Comparison of ENCODE assay signal across 14 cellular contexts in genomic region chr12:113236539-113237354, GRCh38. TPM values are rescaled to one million over a fixed set of nuclear protein-coding genes. Genes with fewer than 3 reads are reported as not detected.
A peak's percentile ranks its signal among the peaks of the same experiment; 100 is the strongest.
DNase-seq lines count a peak whose midpoint lies in the region; ATAC-seq and TF ChIP-seq lines count a peak whose summit lies in the region.
"Had no signal": no experiment of that assay in that cellular context is flagged by ENCODE, and none has a peak within 500 bp of the region (broad histone marks: within the 10 kb centered on the region; RNA-seq: fewer than 3 reads in every experiment).

No MANE protein-coding gene starts in this region.

- H2AFZ ChIP-seq in MM.1S (ENCODE audit: low read length) = no peak overlapping the region

- no peaks in the 10 kb centered on the region for H3K9me2 ChIP-seq in MM.1S (replicated peaks; ENCODE audit: insufficient read depth, low read length)

- intact Hi-C loops in activated CD8-positive, alpha-beta T cell treated with anti-CD3 and anti-CD28 coated beads for 36 hours (cut with micrococcal nuclease) = no loop called here
- intact Hi-C loops in Right ventricle myocardium superior (cut with DNase I) = no loop called here
- intact Hi-C loops in naive thymus-derived CD4-positive, alpha-beta T cell (cut with micrococcal nuclease) = no loop called here
- intact Hi-C loops in upper lobe of right lung (cut with DNase I) = no loop called here

- no peak overlapping the region for H3K9ac ChIP-seq in MM.1S (ENCODE audit: low read length)

- peaks cover 31% of the 10 kb centered on the region for H3K36me3 Mint-ChIP-seq in activated CD8-positive, alpha-beta T cell treated with anti-CD3 and anti-CD28 coated beads for 36 hours (ENCODE audit: low read depth)
- peaks cover 12% of the 10 kb centered on the region for H3K36me3 Mint-ChIP-seq in activated CD8-positive, alpha-beta T cell treated with anti-CD3 and anti-CD28 coated beads, Interleukin-2, amount 10 ng/mL, durations not matched to agents 7 days and 5 days (ENCODE audit: low read depth)
- peaks cover 0 to 49% (median 25%) of the 10 kb centered on the region in 5 donors for H3K36me3 Mint-ChIP-seq in naive thymus-derived CD4-positive, alpha-beta T cell

- H3K27me3 ChIP-seq in naive thymus-derived CD4-positive, alpha-beta T cell (ENCODE audit: control insufficient read depth in 2 of 2, insufficient read depth in 2 of 2, low read length in 2 of 2) = no peaks in the 10 kb centered on the region
- H3K27me3 ChIP-seq in upper lobe of right lung = no peaks in the 10 kb centered on the region
- H3K27me3 ChIP-seq in MM.1S (replicated peaks; ENCODE audit: insufficient read depth, low read length) = no peaks in the 10 kb centered on the region

- no peak overlapping the region for H3K4me2 ChIP-seq in MM.1S (ENCODE audit: low read depth, low read length)

- POLR2A ChIA-PET in activated CD8-positive, alpha-beta T cell treated with anti-CD3 and anti-CD28 coated beads for 36 hours (lab: Charles Lee) = interaction anchor here (1.0 to 1.4 kb wide), 5 partner anchors 10 to 227 kb away, joined by 3 to 5 read pairs (median 3); partner anchors contain the start of gene TPCN1
- POLR2A ChIA-PET in activated CD8-positive, alpha-beta T cell treated with anti-CD3 and anti-CD28 coated beads, Interleukin-2, amount 10 ng/mL, durations not matched to agents 7 days and 5 days (lab: Charles Lee) = interaction anchor here (0.6 kb wide), 1 partner anchor 37 kb away, joined by 4 read pairs; no protein-coding TSS in a partner anchor
- POLR2A ChIA-PET in naive thymus-derived CD4-positive, alpha-beta T cell (lab: Charles Lee) = interaction anchor here (0.7 kb wide), 1 partner anchor 25 kb away, joined by 3 read pairs; no protein-coding TSS in a partner anchor

- peaks cover 7 to 30% of the 10 kb centered on the region in 2 donors for H3K4me1 ChIP-seq in naive thymus-derived CD4-positive, alpha-beta T cell (ENCODE audit: control insufficient read depth in 2 of 2, insufficient read depth in 2 of 2, low read length in 2 of 2)
- peaks cover 44% of the 10 kb centered on the region for H3K4me1 ChIP-seq in upper lobe of right lung
- H3K4me1 ChIP-seq in MM.1S (ENCODE audit: low read length) = no peaks in the 10 kb centered on the region

- no peak overlapping the region for H3K4me3 Mint-ChIP-seq in activated CD8-positive, alpha-beta T cell treated with anti-CD3 and anti-CD28 coated beads for 36 hours
- H3K4me3 Mint-ChIP-seq in activated CD8-positive, alpha-beta T cell treated with anti-CD3 and anti-CD28 coated beads, Interleukin-2, amount 10 ng/mL, durations not matched to agents 7 days and 5 days = no peak overlapping the region
- H3K4me3 Mint-ChIP-seq in naive thymus-derived CD4-positive, alpha-beta T cell = no peak overlapping the region
- H3K4me3 Mint-ChIP-seq: activated naive CD8-positive, alpha-beta T cell treated with anti-CD3 and anti-CD28 coated beads, Interleukin-2, amount 50 U/mL, for 24 hours had no signal

- peak overlapping the region; percentile 17 for H3K27ac Mint-ChIP-seq in activated CD8-positive, alpha-beta T cell treated with anti-CD3 and anti-CD28 coated beads for 36 hours
- H3K27ac Mint-ChIP-seq in activated CD8-positive, alpha-beta T cell treated with anti-CD3 and anti-CD28 coated beads, Interleukin-2, amount 10 ng/mL, durations not matched to agents 7 days and 5 days = no peak overlapping the region
- H3K27ac Mint-ChIP-seq in naive thymus-derived CD4-positive, alpha-beta T cell = peak overlapping the region in 7 of 9 donors; percentile 18 to 86 (median 50)
- H3K27ac Mint-ChIP-seq: activated naive CD8-positive, alpha-beta T cell treated with anti-CD3 and anti-CD28 coated beads, Interleukin-2, amount 50 U/mL, for 24 hours had no signal

- no peaks in the 10 kb centered on the region for H3F3A ChIP-seq in MM.1S (ENCODE audit: insufficient read depth, low read length)

- H3K36me3 ChIP-seq in naive thymus-derived CD4-positive, alpha-beta T cell (ENCODE audit: control insufficient read depth in 2 of 3, insufficient read depth in 3 of 3, low read length in 3 of 3) = peaks cover 0 to 40% (median 0%) of the 10 kb centered on the region in 3 experiments
- peaks cover 26% of the 10 kb centered on the region for H3K36me3 ChIP-seq in upper lobe of right lung
- H3K36me3 ChIP-seq in MM.1S (replicated peaks; ENCODE audit: insufficient read depth, low read length) = no peaks in the 10 kb centered on the region

- no peak for TF ChIP-seq CTCF in activated CD8-positive, alpha-beta T cell treated with anti-CD3 and anti-CD28 coated beads for 36 hours (IDR thresholded peaks at IDR 0.05)
- TF ChIP-seq CTCF in upper lobe of right lung (IDR thresholded peaks at IDR 0.05) (no peak), MM.1S (IDR thresholded peaks at IDR 0.05; ENCODE audit: low read length) (no peak)

- H3K27me3 Mint-ChIP-seq in activated CD8-positive, alpha-beta T cell treated with anti-CD3 and anti-CD28 coated beads for 36 hours = no peaks in the 10 kb centered on the region
- no peaks in the 10 kb centered on the region for H3K27me3 Mint-ChIP-seq in activated CD8-positive, alpha-beta T cell treated with anti-CD3 and anti-CD28 coated beads, Interleukin-2, amount 10 ng/mL, durations not matched to agents 7 days and 5 days (ENCODE audit: low read depth)
- H3K27me3 Mint-ChIP-seq in naive thymus-derived CD4-positive, alpha-beta T cell = no peaks in the 10 kb centered on the region
- H3K27me3 Mint-ChIP-seq: activated naive CD8-positive, alpha-beta T cell treated with anti-CD3 and anti-CD28 coated beads, Interleukin-2, amount 50 U/mL, for 24 hours; IgD-negative memory B cell had no signal

- no peaks in the 10 kb centered on the region for H3K9me3 Mint-ChIP-seq in activated CD8-positive, alpha-beta T cell treated with anti-CD3 and anti-CD28 coated beads for 36 hours
- no peaks in the 10 kb centered on the region for H3K9me3 Mint-ChIP-seq in activated CD8-positive, alpha-beta T cell treated with anti-CD3 and anti-CD28 coated beads, Interleukin-2, amount 10 ng/mL, durations not matched to agents 7 days and 5 days (ENCODE audit: insufficient read depth)
- H3K9me3 Mint-ChIP-seq in naive thymus-derived CD4-positive, alpha-beta T cell = no peaks in the 10 kb centered on the region
- H3K9me3 Mint-ChIP-seq: activated naive CD8-positive, alpha-beta T cell treated with anti-CD3 and anti-CD28 coated beads, Interleukin-2, amount 50 U/mL, for 24 hours; IgD-negative memory B cell had no signal

- H3K4me3 ChIP-seq in naive thymus-derived CD4-positive, alpha-beta T cell (ENCODE audit: low read length) = no peak overlapping the region
- H3K4me3 ChIP-seq in upper lobe of right lung (no peak overlapping the region), MM.1S (ENCODE audit: low read length) (no peak overlapping the region)

- DNase-seq in activated CD8-positive, alpha-beta T cell treated with anti-CD3 and anti-CD28 coated beads for 36 hours = no peak
- DNase-seq in activated CD8-positive, alpha-beta T cell treated with anti-CD3 and anti-CD28 coated beads, Interleukin-2, amount 10 ng/mL, durations not matched to agents 7 days and 5 days = no peak
- DNase-seq in Right ventricle myocardium superior (no peak), upper lobe of right lung (no peak), MM.1S (no peak)
- DNase-seq in naive thymus-derived CD4-positive, alpha-beta T cell = no peak
- DNase-seq in activated CD4-positive, alpha-beta T cell treated with anti-CD3 and anti-CD28 coated beads, Interleukin-2, amount 50 U/mL, for 1 hour = no peak
- DNase-seq: activated naive CD8-positive, alpha-beta T cell treated with anti-CD3 and anti-CD28 coated beads, Interleukin-2, amount 50 U/mL, for 24 hours; Calu3; cortex of kidney; NCI-H187 treated with DMSO at 0.1 percent for 48 hours; NCI-H526 treated with DMSO at 0.1 percent for 48 hours had no signal

- H3K4me1 Mint-ChIP-seq in activated CD8-positive, alpha-beta T cell treated with anti-CD3 and anti-CD28 coated beads for 36 hours (ENCODE audit: low read depth) = peaks cover 19% of the 10 kb centered on the region
- peaks cover 22% of the 10 kb centered on the region for H3K4me1 Mint-ChIP-seq in activated CD8-positive, alpha-beta T cell treated with anti-CD3 and anti-CD28 coated beads, Interleukin-2, amount 10 ng/mL, durations not matched to agents 7 days and 5 days (ENCODE audit: low read depth)
- peaks cover 43 to 88% (median 74%) of the 10 kb centered on the region in 7 donors for H3K4me1 Mint-ChIP-seq in naive thymus-derived CD4-positive, alpha-beta T cell

- no peaks in the 10 kb centered on the region for H4K20me1 ChIP-seq in MM.1S (ENCODE audit: insufficient read depth, low read length)

- CTCF ChIA-PET in activated CD8-positive, alpha-beta T cell treated with anti-CD3 and anti-CD28 coated beads for 36 hours (lab: Charles Lee) = interaction anchor here (1.0 to 1.6 kb wide), 2 partner anchors 14 to 188 kb away, joined by 3 read pairs; no protein-coding TSS in a partner anchor
- CTCF ChIA-PET in activated CD8-positive, alpha-beta T cell treated with anti-CD3 and anti-CD28 coated beads, Interleukin-2, amount 10 ng/mL, durations not matched to agents 7 days and 5 days (lab: Charles Lee) = interaction anchor here (0.7 to 2.1 kb wide), 2 partner anchors 19 to 34 kb away, joined by 3 to 4 read pairs; no protein-coding TSS in a partner anchor
- CTCF ChIA-PET in naive thymus-derived CD4-positive, alpha-beta T cell (lab: Charles Lee) = interaction anchor here (0.7 to 1.0 kb wide), 2 partner anchors 12 to 26 kb away, joined by 3 read pairs; no protein-coding TSS in a partner anchor

- no peaks in the 10 kb centered on the region for H3K79me2 ChIP-seq in MM.1S (ENCODE audit: low read length)

- H3K27ac ChIP-seq in naive thymus-derived CD4-positive, alpha-beta T cell (ENCODE audit: low read depth, low read length) = no peak overlapping the region
- H3K27ac ChIP-seq in upper lobe of right lung (peak overlapping the region; percentile 21), MM.1S (ENCODE audit: low read length) (no peak overlapping the region)

- no peak for ATAC-seq in activated CD8-positive, alpha-beta T cell treated with anti-CD3 and anti-CD28 coated beads for 36 hours
- ATAC-seq in activated CD8-positive, alpha-beta T cell treated with anti-CD3 and anti-CD28 coated beads, Interleukin-2, amount 10 ng/mL, durations not matched to agents 7 days and 5 days = no peak
- ATAC-seq in Right ventricle myocardium superior (ENCODE audit: poor library complexity) = peak; percentile 28
- ATAC-seq in naive thymus-derived CD4-positive, alpha-beta T cell = no peak
- ATAC-seq in upper lobe of right lung = no peak
- no peak for ATAC-seq in GM21367 (IDR thresholded peaks at IDR 0.05; ENCODE audit: unreplicated experiment)
- ATAC-seq: activated naive CD8-positive, alpha-beta T cell treated with anti-CD3 and anti-CD28 coated beads, Interleukin-2, amount 50 U/mL, for 24 hours had no signal

- H3K9me3 ChIP-seq in naive thymus-derived CD4-positive, alpha-beta T cell (ENCODE audit: control insufficient read depth in 2 of 3, low read length in 3 of 3) = no peaks in the 10 kb centered on the region
- H3K9me3 ChIP-seq in upper lobe of right lung (no peaks in the 10 kb centered on the region), MM.1S (replicated peaks; ENCODE audit: insufficient read depth, low read length) (no peaks in the 10 kb centered on the region)

RNA-seq across cellular contexts. Expression of gene TPCN1, which starts 15.5 kb away (rescaled TPM):
- 10 to 100 TPM; 29.9 to 33.5 TPM for total RNA-seq in activated CD8-positive, alpha-beta T cell treated with anti-CD3 and anti-CD28 coated beads for 36 hours
- 10 to 100 TPM; 13.7 to 16.1 TPM for total RNA-seq in activated CD8-positive, alpha-beta T cell treated with anti-CD3 and anti-CD28 coated beads, Interleukin-2, amount 10 ng/mL, durations not matched to agents 7 days and 5 days
- total RNA-seq in Right ventricle myocardium superior (128 TPM), upper lobe of right lung (51.9 TPM)
- total RNA-seq in naive thymus-derived CD4-positive, alpha-beta T cell = 100 to 1,000 TPM in 3 of 5 experiments, 10 to 100 TPM in 2; 49.5 to 124 (median 107) TPM
- polyA plus RNA-seq in naive thymus-derived CD4-positive, alpha-beta T cell = 10 to 100 TPM; 15.3 to 31.2 TPM

RNA-seq across cellular contexts. Expression of gene RITA1, which starts 51.2 kb away (rescaled TPM):
- 10 to 100 TPM; 18.5 to 19.1 TPM for total RNA-seq in activated CD8-positive, alpha-beta T cell treated with anti-CD3 and anti-CD28 coated beads for 36 hours
- 10 to 100 TPM; 21.0 to 22.6 TPM for total RNA-seq in activated CD8-positive, alpha-beta T cell treated with anti-CD3 and anti-CD28 coated beads, Interleukin-2, amount 10 ng/mL, durations not matched to agents 7 days and 5 days
- total RNA-seq in Right ventricle myocardium superior (16.3 TPM), upper lobe of right lung (16.4 TPM)
- 10 to 100 TPM in 3 of 5 experiments, 1 to 10 TPM in 2; 6.4 to 20.2 (median 14.1) TPM for total RNA-seq in naive thymus-derived CD4-positive, alpha-beta T cell
- 10 to 100 TPM; 23.2 to 28.9 TPM for polyA plus RNA-seq in naive thymus-derived CD4-positive, alpha-beta T cell

RNA-seq across cellular contexts. Expression of gene DDX54, which starts 51.5 kb away (rescaled TPM):
- total RNA-seq in activated CD8-positive, alpha-beta T cell treated with anti-CD3 and anti-CD28 coated beads for 36 hours = 100 to 1,000 TPM; 112 to 133 TPM
- 10 to 100 TPM; 79.4 to 82.0 TPM for total RNA-seq in activated CD8-positive, alpha-beta T cell treated with anti-CD3 and anti-CD28 coated beads, Interleukin-2, amount 10 ng/mL, durations not matched to agents 7 days and 5 days
- 33.6 TPM for total RNA-seq in Right ventricle myocardium superior
- total RNA-seq in naive thymus-derived CD4-positive, alpha-beta T cell = 10 to 100 TPM; 55.8 to 81.1 (median 76.7) TPM
- 10 to 100 TPM; 18.9 to 40.3 TPM for polyA plus RNA-seq in naive thymus-derived CD4-positive, alpha-beta T cell
- total RNA-seq in upper lobe of right lung = 55.8 TPM
